Comparison of ENCODE assay signal across 9 cellular contexts in genomic region chr3:53102601-53103147, GRCh38. TPM values are rescaled to one million over a fixed set of nuclear protein-coding genes. Genes with fewer than 3 reads are reported as not detected.
DNase-seq lines count a peak whose midpoint lies in the region; ATAC-seq and TF ChIP-seq lines count a peak whose summit lies in the region.
"Had no signal": no experiment of that assay in that cellular context is flagged by ENCODE, and none has a peak within 500 bp of the region (broad histone marks: within the 10 kb centered on the region; RNA-seq: fewer than 3 reads in every experiment).

No MANE protein-coding gene starts in this region.

- intact Hi-C loops in left lung (cut with DNase I) (no loop called here), testis (cut with DNase I; ENCODE audit: low total_unique reads) (no loop called here)

- H3K9me3 ChIP-seq in OCI-LY3 (ENCODE audit: insufficient read depth, low read length): no peaks in the 10 kb centered on the region
- H3K9me3 ChIP-seq in left lung: no peaks in the 10 kb centered on the region
- no peaks in the 10 kb centered on the region for H3K9me3 ChIP-seq in testis

- H3K79me2 ChIP-seq in OCI-LY3 (ENCODE audit: low read length): no peaks in the 10 kb centered on the region

- H3K27ac ChIP-seq in OCI-LY3 (ENCODE audit: low read length) (no peak overlapping the region), left lung (peak overlapping the region in 1 of 2 donors; percentile 61), testis (no peak overlapping the region)
- H3K27ac ChIP-seq: 22Rv1 had no signal

- no peak overlapping the region for H2AFZ ChIP-seq in OCI-LY3 (ENCODE audit: low read depth, low read length)

- TF ChIP-seq POLR2A in testis (IDR thresholded peaks at IDR 0.05): no peak

- TF ChIP-seq CTCF in OCI-LY3 (IDR thresholded peaks at IDR 0.05; ENCODE audit: low read depth, low read length) (no peak), left lung (IDR thresholded peaks at IDR 0.05) (no peak), testis (IDR thresholded peaks at IDR 0.05) (no peak)

- H3K4me2 ChIP-seq in OCI-LY3 (ENCODE audit: low read length): peak overlapping the region; percentile 7

- DNase-seq in DMS 273 (lab: John Stamatoyannopoulos, UW; ENCODE audit: unreplicated experiment): peak; percentile 9
- no peak for DNase-seq in DMS 273 treated with DMSO at 0.1 percent for 48 hours (lab: John Stamatoyannopoulos, UW)
- no peak for DNase-seq in left lung
- DNase-seq in occipital lobe (lab: John Stamatoyannopoulos, UW): no peak
- no peak for DNase-seq in NCI-H2196 (lab: John Stamatoyannopoulos, UW; ENCODE audit: unreplicated experiment)
- no peak for DNase-seq in testis

- no peak overlapping the region for H3K9ac ChIP-seq in OCI-LY3 (ENCODE audit: low read length)

- peak; percentile 76 for ATAC-seq in HG02642 (IDR thresholded peaks at IDR 0.05; ENCODE audit: poor library complexity, unreplicated experiment)
- peak; percentile 66 for ATAC-seq in left lung

- H3K27me3 ChIP-seq in OCI-LY3 (ENCODE audit: low read depth, low read length) (no peaks in the 10 kb centered on the region), left lung (no peaks in the 10 kb centered on the region), testis (no peaks in the 10 kb centered on the region)

- 78 to 81% methylated on average over 6 of the region's 6 CpGs for WGBS in testis, 2 donors

- no peak overlapping the region for H3K4me3 ChIP-seq in OCI-LY3 (ENCODE audit: low read length)
- H3K4me3 ChIP-seq in left lung: no peak overlapping the region
- H3K4me3 ChIP-seq in testis: no peak overlapping the region

- H3K4me1 ChIP-seq in OCI-LY3 (ENCODE audit: low read length) (peaks cover 12% of the 10 kb centered on the region), left lung (peaks cover 0 to 17% of the 10 kb centered on the region in 2 donors), testis (no peaks in the 10 kb centered on the region)

- H3K36me3 ChIP-seq in OCI-LY3 (replicated peaks; ENCODE audit: low read depth, low read length) (peaks cover 36% of the 10 kb centered on the region), left lung (peaks cover 0 to 85% of the 10 kb centered on the region in 2 donors), testis (ENCODE audit: low read depth, missing control alignments) (no peaks in the 10 kb centered on the region)

- no peaks in the 10 kb centered on the region for H4K20me1 ChIP-seq in OCI-LY3 (ENCODE audit: insufficient read depth, low read length)

RNA-seq across cellular contexts. Expression of gene RFT1, which starts 27.6 kb away (rescaled TPM):
- total RNA-seq in left lung: 10 to 100 TPM; 24.3 to 28.0 TPM
- 8.6 TPM for total RNA-seq in occipital lobe
- total RNA-seq in testis: 10 to 100 TPM; 27.2 to 33.9 TPM
- polyA plus RNA-seq in testis (ENCODE audit: insufficient read depth, low read depth, low replicate concordance): 36.8 TPM

RNA-seq across cellular contexts. Expression of gene SFMBT1, which starts 56.8 kb away (rescaled TPM):
- total RNA-seq in left lung (10 to 100 TPM in 1 of 2 donors, 1 to 10 TPM in 1; 9.7 to 12.9 TPM), occipital lobe (25.6 TPM), testis (100 to 1,000 TPM in 1 of 2 donors, 10 to 100 TPM in 1; 82.4 to 143 TPM)
- 158 TPM for polyA plus RNA-seq in testis (ENCODE audit: insufficient read depth, low read depth, low replicate concordance)

RNA-seq across cellular contexts. Expression of gene PRKCD, which starts 58.3 kb away (rescaled TPM):
- 10 to 100 TPM; 73.2 to 73.7 TPM for total RNA-seq in left lung
- 0.94 TPM for total RNA-seq in occipital lobe
- 10 to 100 TPM; 36.3 to 44.5 TPM for total RNA-seq in testis
- polyA plus RNA-seq in testis (ENCODE audit: insufficient read depth, low read depth, low replicate concordance): 42.3 TPM

Comparison
In these comparisons a context has a peak if more than half of its experiments do, and no peak if none do; other contexts are left out.
1. RNA of gene PRKCD, which starts 58.3 kb away (total RNA-seq): 73.2 to 73.7 TPM in left lung and 36.3 to 44.5 TPM in testis; 0.94 TPM in occipital lobe (single experiment); every median in the first group is over 10 times any median in the second.